In the genomic region with DNA sequence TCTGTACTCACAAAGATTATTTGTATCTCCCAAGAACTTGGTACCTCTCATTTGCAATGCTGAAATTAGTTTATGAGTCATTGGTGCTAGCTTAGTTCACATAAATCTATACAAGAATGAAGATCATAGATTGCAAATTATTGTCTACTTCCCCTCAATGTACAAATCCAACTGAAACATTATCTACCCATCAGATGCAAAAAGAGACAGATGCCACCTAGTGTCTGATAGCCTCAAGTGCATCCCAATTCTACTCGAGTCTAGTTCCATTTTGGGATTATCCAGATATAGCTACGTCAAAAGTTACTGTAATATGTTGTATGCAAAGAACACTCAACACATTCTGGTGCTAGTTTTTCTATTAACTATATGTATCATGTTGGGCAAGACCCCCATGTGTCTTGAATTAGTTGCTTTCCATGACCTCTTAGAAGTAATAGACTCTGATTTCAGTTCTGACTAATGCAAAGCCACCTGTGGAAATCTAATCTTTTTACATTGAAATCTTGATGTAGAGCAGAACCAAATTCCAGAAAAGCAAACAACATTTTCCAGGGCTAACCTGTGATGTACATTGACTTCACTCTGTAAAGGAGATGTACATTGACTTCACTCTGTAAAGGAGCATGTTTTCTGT, we compare ENCODE assay signal across 8 cellular contexts.
DNase-seq lines count a peak whose midpoint lies in the region; ATAC-seq and TF ChIP-seq lines count a peak whose summit lies in the region.

No MANE protein-coding gene starts in this region.

- H3K27me3 ChIP-seq in foreskin keratinocyte (no peaks in the 10 kb centered on the region), psoas muscle (ENCODE audit: insufficient read depth in 3 of 3, low read length in 2 of 3) (no peaks in the 10 kb centered on the region)

- H3K4me3 ChIP-seq in WI38 (ENCODE audit: low read depth, low read length) (no peak overlapping the region), psoas muscle (no peak overlapping the region)

- intact Hi-C loops in psoas muscle (cut with DNase I), result loop anchor here (5.0 kb wide), 1 partner anchor 1454 kb away; no protein-coding TSS in a partner anchor

- no peaks in the 10 kb centered on the region for H3K9me3 ChIP-seq in psoas muscle

- TF ChIP-seq CTCF in WI38 (IDR thresholded peaks at IDR 0.05; ENCODE audit: low read depth, low read length), result peak; percentile 65
- TF ChIP-seq CTCF in foreskin keratinocyte (conservative IDR thresholded peaks at IDR 0.05), result peak; percentile 88
- peak; percentile 63 for TF ChIP-seq CTCF in psoas muscle (IDR thresholded peaks at IDR 0.05)

- H3K4me1 ChIP-seq in foreskin keratinocyte, result peaks cover 19% of the 10 kb centered on the region
- H3K4me1 ChIP-seq in psoas muscle, result no peaks in the 10 kb centered on the region

- H3K27ac ChIP-seq in foreskin keratinocyte, result no peak overlapping the region
- H3K27ac ChIP-seq in psoas muscle, result no peak overlapping the region

- DNase-seq in COLO829 (ENCODE audit: low spot score) (peak; percentile 45), NCI-H1694 (lab: John Stamatoyannopoulos, UW) (peak; percentile 63), foreskin keratinocyte (peak in 1 of 2 donors; percentile 61), psoas muscle (no peak), 8988T (no peak)

- ATAC-seq in GM18520 (IDR thresholded peaks at IDR 0.05; ENCODE audit: unreplicated experiment) (peak; percentile 69), HG02884 (IDR thresholded peaks at IDR 0.05; ENCODE audit: unreplicated experiment) (peak; percentile 90), foreskin keratinocyte (peak; percentile 50), psoas muscle (peak in 1 of 4 donors; percentile 47)

- 0 to 9% (median 3%) methylated on average over 2 of the region's 2 CpGs for WGBS in psoas muscle, 3 donors

- H3K36me3 ChIP-seq in psoas muscle (ENCODE audit: insufficient read depth in 1 of 2, low read depth in 1 of 2), result no peaks in the 10 kb centered on the region

Comparison
In these comparisons a context has a peak if more than half of its experiments do, and no peak if none do; other contexts are left out.
1. DNase-seq: peak in COLO829 (single experiment) and NCI-H1694 (single experiment); none in psoas muscle (0 of 2) and 8988T (single experiment).
2. Peak in every context shown above with its lines, with median percentiles within 50 percentile points of each other: CTCF ChIP-seq.